Comparison of ENCODE assay signal across 8 cellular contexts in the genomic region with DNA sequence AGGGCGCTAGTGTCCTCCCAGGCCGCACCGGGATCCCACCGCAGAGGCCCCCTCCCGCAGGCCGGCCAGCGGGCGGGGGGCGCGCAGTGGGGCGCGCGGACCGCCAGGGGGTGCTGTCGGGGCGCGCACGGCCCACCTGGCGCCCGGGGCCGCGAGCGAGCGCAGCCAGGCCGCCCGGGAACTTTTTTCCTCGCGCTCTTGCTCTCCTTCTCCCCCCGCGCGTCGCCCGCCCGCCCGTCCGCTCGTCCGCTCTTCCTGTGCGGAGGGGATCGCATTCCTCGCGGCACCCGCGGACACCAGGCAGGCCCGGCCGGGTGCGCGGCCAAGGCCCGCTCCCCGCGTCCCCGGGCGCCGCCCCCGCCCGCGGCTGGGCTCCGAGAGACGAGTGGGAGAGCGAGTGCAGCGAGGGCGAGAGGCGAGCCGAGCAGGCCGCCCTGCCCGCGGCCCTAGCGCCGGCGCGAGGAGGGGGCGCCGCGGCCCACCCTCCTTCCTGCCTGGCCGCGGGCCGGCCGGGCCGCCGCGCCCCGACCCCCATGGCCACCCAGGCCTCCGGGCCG. TPM values are rescaled to one million over a fixed set of nuclear protein-coding genes. Genes with fewer than 3 reads are reported as not detected.
DNase-seq lines count a peak whose midpoint lies in the region; ATAC-seq and TF ChIP-seq lines count a peak whose summit lies in the region.

Gene RAI1 (plus strand): TSS at position 272 of the 557 bp plus-strand sequence. CDS start 111,491 bp downstream, outside the sequence.

- no peaks in the 10 kb centered on the region for H3K9me3 ChIP-seq in mucosa of descending colon

- H3K4me1 ChIP-seq in mucosa of descending colon (ENCODE audit: low read depth): peaks cover 26% of the 10 kb centered on the region

- no peak for TF ChIP-seq POLR2A in erythroblast (IDR thresholded peaks at IDR 0.05; ENCODE audit: low read length)

- peak; percentile 66 for TF ChIP-seq CTCF in mucosa of descending colon (IDR thresholded peaks at IDR 0.05)

- peak within 1 kb of the TSS; percentile 39 for H3K4me3 ChIP-seq in mucosa of descending colon

- DNase-seq in C1 segment of cervical spinal cord (lab: John Stamatoyannopoulos, UW) (peak in 12 of 14 donors; percentile 36 to 80 (median 52)), HUDEP-2 (lab: John Stamatoyannopoulos, UW; ENCODE audit: unreplicated experiment in 76 of 76) (peak in 54 of 76 experiments; percentile 14 to 68 (median 43)), OCI-M1 (lab: John Stamatoyannopoulos, UW) (peak; percentile 74), erythroblast (lab: John Stamatoyannopoulos, UW) (peak; percentile 83 to 90), mucosa of descending colon (peak; percentile 75 to 86 (median 83))
- DNase-seq in activated T-cell treated with anti-CD3 and anti-CD28 coated beads, Interleukin-2, amount 50 U/mL, for 1 hour: peak; percentile 83
- DNase-seq in stimulated activated CD8-positive, alpha-beta memory T cell treated with anti-CD3 and anti-CD28 coated beads, Interleukin-4, amount 100 ng/mL, for 4 hours (ENCODE audit: low read depth in 2 of 2, low spot score in 1 of 2): peak; percentile 33 to 53

- ATAC-seq in GM19351 (IDR thresholded peaks at IDR 0.05; ENCODE audit: unreplicated experiment) (peak; percentile 51), mucosa of descending colon (peak; percentile 75)

- H3K36me3 ChIP-seq in mucosa of descending colon (ENCODE audit: low read depth): no peaks in the 10 kb centered on the region

- intact Hi-C loops in mucosa of descending colon (cut with DNase I, micrococcal nuclease): loop anchor here (2.0 to 10.0 kb wide), 3 partner anchors 104 to 180 kb away; no protein-coding TSS in a partner anchor

RNA-seq across cellular contexts. Expression of gene RAI1, which starts in this region (rescaled TPM):
- total RNA-seq in mucosa of descending colon: 10 to 100 TPM; 12.9 to 29.2 (median 17.0) TPM

Comparison
In these comparisons a context has a peak if more than half of its experiments do, and no peak if none do; other contexts are left out.
1. Peak in every context shown above with its lines: DNase-seq, ATAC-seq and H3K4me3 ChIP-seq.